Comparison of ENCODE assay signal across 8 cellular contexts in the genomic region with DNA sequence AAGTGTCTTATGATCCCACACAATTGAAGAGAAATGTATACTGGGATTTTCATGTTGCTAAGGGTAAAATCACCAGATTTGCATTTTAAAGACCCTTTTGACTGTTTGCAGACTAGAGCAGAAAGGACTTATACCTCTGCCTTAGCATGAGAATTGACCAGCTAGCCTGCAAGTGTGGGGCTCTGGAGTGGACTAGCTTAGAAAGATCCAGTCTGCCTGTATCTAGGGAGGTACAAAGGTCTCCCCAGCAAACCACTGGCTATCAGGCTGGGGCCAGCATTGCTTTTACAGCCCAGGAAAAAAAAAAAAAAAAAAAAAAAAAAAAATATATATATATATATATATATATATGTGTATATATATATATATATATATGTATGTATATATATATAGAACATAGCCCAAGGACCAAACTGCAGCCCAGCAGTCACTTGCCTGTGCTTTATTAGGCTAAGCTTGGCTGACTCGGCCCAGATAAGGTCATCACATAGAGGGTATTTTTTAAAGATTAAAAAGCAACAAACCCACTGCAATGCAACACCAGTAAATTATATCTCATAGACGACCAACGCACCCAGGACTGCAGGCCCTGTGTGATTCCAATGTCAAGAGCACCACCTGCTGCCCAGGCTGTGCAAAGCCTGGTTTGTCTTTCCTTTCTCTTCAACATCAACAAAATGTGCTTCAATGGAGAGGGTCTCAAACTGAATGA.
DNase-seq lines count a peak whose midpoint lies in the region; TF ChIP-seq lines count a peak whose summit lies in the region.

No MANE protein-coding gene starts in this region.

- H3K27ac Mint-ChIP-seq in brain: peak overlapping the region in 2 of 5 experiments; percentile 28 to 64

- H3K27ac ChIP-seq in 22Rv1: no peak overlapping the region

- H3K27me3 Mint-ChIP-seq in brain: no peaks in the 10 kb centered on the region

- peak overlapping the region in 1 of 5 experiments; percentile 15 for H3K4me3 Mint-ChIP-seq in brain

- DNase-seq in HFF-Myc (ENCODE audit: extremely low read depth, low read depth) (no peak), MG63 (peak; percentile 59), RPMI8226 (peak; percentile 57), inferior parietal cortex (ENCODE audit: extremely low spot score) (peak; percentile 79)
- DNase-seq in stimulated activated CD4-positive, alpha-beta T cell treated with anti-CD3 and anti-CD28 coated beads, Interleukin-2, amount 100 ng/mL, for 24 hours: peak; percentile 28 to 51

- H3K9me3 ChIP-seq in MG63: no peaks in the 10 kb centered on the region

- H3K4me3 ChIP-seq in HFF-Myc (replicated peaks; ENCODE audit: low read depth, low read length): no peak overlapping the region
- H3K4me3 ChIP-seq in MG63: no peak overlapping the region

- H3K4me1 Mint-ChIP-seq in brain: peaks cover 15% of the 10 kb centered on the region

- no peaks in the 10 kb centered on the region for H3K27me3 ChIP-seq in MG63

- no peaks in the 10 kb centered on the region for H3K36me3 Mint-ChIP-seq in brain

- no peaks in the 10 kb centered on the region for H3K9me3 Mint-ChIP-seq in brain

- no peaks in the 10 kb centered on the region for H3K36me3 ChIP-seq in MG63

- TF ChIP-seq CTCF in 22Rv1 (IDR thresholded peaks at IDR 0.05): peak; percentile 80
- peak; percentile 88 for TF ChIP-seq CTCF in GM12873 (IDR thresholded peaks at IDR 0.05; ENCODE audit: insufficient read depth, low read depth, low read length, missing control alignments)
- peak; percentile 90 for TF ChIP-seq CTCF in HFF-Myc (IDR thresholded peaks at IDR 0.05; ENCODE audit: low read depth, low read length, missing control alignments)
- TF ChIP-seq CTCF in brain (conservative IDR thresholded peaks at IDR 0.05): peak; percentile 97
